ENCODE assay signal across 8 cellular contexts in genomic region chr19:40403262-40403984, GRCh38. TPM values are rescaled to one million over a fixed set of nuclear protein-coding genes. Genes with fewer than 3 reads are reported as not detected.
DNase-seq lines count a peak whose midpoint lies in the region; ATAC-seq and TF ChIP-seq lines count a peak whose summit lies in the region.

No MANE protein-coding gene starts in this region.

- peak; percentile 51 to 60 for ATAC-seq in CD4-positive, CD25-positive, alpha-beta regulatory T cell (ENCODE audit: low read depth in 2 of 2)
- ATAC-seq in GM19397 (IDR thresholded peaks at IDR 0.05; ENCODE audit: unreplicated experiment): peak; percentile 67
- peak; percentile 92 for ATAC-seq in PC-3
- peak; percentile 53 to 61 for ATAC-seq in activated T-cell treated with anti-CD3 and anti-CD28 coated beads, Interleukin-2, amount 50 U/mL, for 4 hours
- peak; percentile 70 to 84 (median 74) for ATAC-seq in natural killer cell

- H3K4me2 ChIP-seq in PC-3 (ENCODE audit: low read length): peak overlapping the region; percentile 92

- peak overlapping the region; percentile 67 for H3K4me3 ChIP-seq in CD4-positive, CD25-positive, alpha-beta regulatory T cell (ENCODE audit: low read depth, low read length)
- H3K4me3 ChIP-seq in PC-3 (ENCODE audit: low read length): peak overlapping the region; percentile 73

- no peaks in the 10 kb centered on the region for H3K9me2 ChIP-seq in PC-3 (replicated peaks; ENCODE audit: low read length)

- BruUV-seq in PC-3 (replicated peaks; lab: Mats Ljungman, UMichigan): TSS peak; percentile 95

- H3K27me3 Mint-ChIP-seq in CD4-positive, CD25-positive, alpha-beta regulatory T cell: peaks cover 6% of the 10 kb centered on the region
- H3K27me3 Mint-ChIP-seq in activated T-cell treated with anti-CD3 and anti-CD28 coated beads, Interleukin-2, amount 50 U/mL, for 4 hours (ENCODE audit: low read depth): no peaks in the 10 kb centered on the region
- no peaks in the 10 kb centered on the region for H3K27me3 Mint-ChIP-seq in natural killer cell (ENCODE audit: low read depth in 2 of 2)

- intact Hi-C loops in PC-3 (cut with micrococcal nuclease) (no loop called here), natural killer cell (cut with micrococcal nuclease) (no loop called here)

- peaks cover 12% of the 10 kb centered on the region for H3K36me3 Mint-ChIP-seq in CD4-positive, CD25-positive, alpha-beta regulatory T cell
- H3K36me3 Mint-ChIP-seq in activated T-cell treated with anti-CD3 and anti-CD28 coated beads, Interleukin-2, amount 50 U/mL, for 4 hours (ENCODE audit: insufficient read depth): no peaks in the 10 kb centered on the region
- no peaks in the 10 kb centered on the region for H3K36me3 Mint-ChIP-seq in natural killer cell

- H3K79me2 ChIP-seq in PC-3 (ENCODE audit: low read length): no peaks in the 10 kb centered on the region

- H3K27me3 ChIP-seq in CD4-positive, CD25-positive, alpha-beta regulatory T cell (ENCODE audit: control insufficient read depth, insufficient read depth, low read length): no peaks in the 10 kb centered on the region
- H3K27me3 ChIP-seq in PC-3 (ENCODE audit: low read length): no peaks in the 10 kb centered on the region

- H3K9me3 ChIP-seq in CD4-positive, CD25-positive, alpha-beta regulatory T cell (ENCODE audit: control insufficient read depth in 2 of 2, low read length in 2 of 2): no peaks in the 10 kb centered on the region
- no peaks in the 10 kb centered on the region for H3K9me3 ChIP-seq in PC-3 (ENCODE audit: low read length)

- H3K27ac Mint-ChIP-seq in CD4-positive, CD25-positive, alpha-beta regulatory T cell: peak overlapping the region; percentile 45 to 99 (median 93)
- peak overlapping the region; percentile 79 to 86 for H3K27ac Mint-ChIP-seq in natural killer cell

- H4K20me1 ChIP-seq in PC-3 (ENCODE audit: low read length): no peaks in the 10 kb centered on the region

- peak overlapping the region; percentile 99 for H2AFZ ChIP-seq in PC-3 (ENCODE audit: low read length)

- no peaks in the 10 kb centered on the region for H3F3A ChIP-seq in PC-3 (ENCODE audit: low read length, unreplicated experiment)

- POLR2A ChIA-PET in PC-3 (lab: Charles Lee; ENCODE audit: unreplicated experiment): interaction anchor here (0.8 kb wide), 1 partner anchor 57 kb away, joined by 8 read pairs; no protein-coding TSS in a partner anchor

- H3K4me3 Mint-ChIP-seq in CD4-positive, CD25-positive, alpha-beta regulatory T cell: peak overlapping the region; percentile 81 to 98 (median 94)
- H3K4me3 Mint-ChIP-seq in activated T-cell treated with anti-CD3 and anti-CD28 coated beads, Interleukin-2, amount 50 U/mL, for 4 hours: peak overlapping the region; percentile 87
- H3K4me3 Mint-ChIP-seq in natural killer cell: peak overlapping the region; percentile 97

- CTCF ChIA-PET in PC-3 (lab: Charles Lee): interaction anchor here (0.5 kb wide), 1 partner anchor 17 kb away, joined by 5 read pairs; no protein-coding TSS in a partner anchor

- TF ChIP-seq CTCF in PC-3 (conservative IDR thresholded peaks at IDR 0.05; ENCODE audit: low read depth, low read length): no peak
- TF ChIP-seq CTCF in natural killer cell (IDR thresholded peaks at IDR 0.05): no peak

- DNase-seq in CD4-positive, CD25-positive, alpha-beta regulatory T cell: peak; percentile 57 to 87 (median 75)
- peak; percentile 88 for DNase-seq in HS-27A (ENCODE audit: low read depth)
- peak; percentile 76 for DNase-seq in PC-3
- DNase-seq in activated T-cell treated with anti-CD3 and anti-CD28 coated beads, Interleukin-2, amount 50 U/mL, for 4 hours: peak; percentile 64
- peak; percentile 82 for DNase-seq in fibroblast of gingiva (ENCODE audit: low read depth)
- peak; percentile 76 for DNase-seq in natural killer cell
- peak; percentile 77 for DNase-seq in stimulated activated naive CD4-positive, alpha-beta T cell treated with Interleukin-2 at 50 U/mL for 16 hours (lab: John Stamatoyannopoulos, UW)

- H3K9ac ChIP-seq in PC-3 (ENCODE audit: low read length): peak overlapping the region; percentile 55; the same call in 1 of the 2 replicates

- H3K27ac ChIP-seq in CD4-positive, CD25-positive, alpha-beta regulatory T cell (ENCODE audit: insufficient read depth, low read length, poor library complexity, severe bottlenecking): peak overlapping the region; percentile 60
- H3K27ac ChIP-seq in PC-3 (ENCODE audit: low read length): no peak overlapping the region

- H3K4me1 ChIP-seq in CD4-positive, CD25-positive, alpha-beta regulatory T cell (ENCODE audit: control insufficient read depth, insufficient read depth, low read length, poor library complexity, severe bottlenecking): peaks cover 13% of the 10 kb centered on the region
- peaks cover 4% of the 10 kb centered on the region; the same call in 1 of the 2 replicates for H3K4me1 ChIP-seq in PC-3 (ENCODE audit: insufficient read depth, low read length)

- H3K36me3 ChIP-seq in CD4-positive, CD25-positive, alpha-beta regulatory T cell (ENCODE audit: control insufficient read depth, insufficient read depth, low read length): no peaks in the 10 kb centered on the region
- no peaks in the 10 kb centered on the region for H3K36me3 ChIP-seq in PC-3 (ENCODE audit: low read depth, low read length)

- peaks cover 0 to 46% (median 20%) of the 10 kb centered on the region in 4 donors for H3K4me1 Mint-ChIP-seq in CD4-positive, CD25-positive, alpha-beta regulatory T cell
- peaks cover 22% of the 10 kb centered on the region for H3K4me1 Mint-ChIP-seq in activated T-cell treated with anti-CD3 and anti-CD28 coated beads, Interleukin-2, amount 50 U/mL, for 4 hours (ENCODE audit: low read depth)
- H3K4me1 Mint-ChIP-seq in natural killer cell: peaks cover 16 to 36% of the 10 kb centered on the region in 2 donors

- no peaks in the 10 kb centered on the region for H3K9me3 Mint-ChIP-seq in CD4-positive, CD25-positive, alpha-beta regulatory T cell
- no peaks in the 10 kb centered on the region for H3K9me3 Mint-ChIP-seq in activated T-cell treated with anti-CD3 and anti-CD28 coated beads, Interleukin-2, amount 50 U/mL, for 4 hours
- H3K9me3 Mint-ChIP-seq in natural killer cell: no peaks in the 10 kb centered on the region

RNA-seq across cellular contexts. Expression of gene PRX, which starts 9.8 kb away (rescaled TPM):
- total RNA-seq in CD4-positive, CD25-positive, alpha-beta regulatory T cell: 1.3 TPM
- under 1 TPM in 3 of 4 donors, not detected in 1; 0.08 to 0.55 (median 0.22) TPM for polyA plus RNA-seq in CD4-positive, CD25-positive, alpha-beta regulatory T cell
- 2.2 and 2.7 TPM in 2 replicates for total RNA-seq in PC-3 (2014; rRNA removed)
- under 1 TPM; 0.71 to 0.82 (median 0.79) TPM for total RNA-seq in activated T-cell treated with anti-CD3 and anti-CD28 coated beads, Interleukin-2, amount 50 U/mL, for 4 hours
- total RNA-seq in natural killer cell: 1 to 10 TPM; 2.0 to 3.8 (median 3.7) TPM

RNA-seq across cellular contexts. Expression of gene HIPK4, which starts 13.4 kb away (rescaled TPM):
- not detected for total RNA-seq in CD4-positive, CD25-positive, alpha-beta regulatory T cell
- polyA plus RNA-seq in CD4-positive, CD25-positive, alpha-beta regulatory T cell: not detected
- total RNA-seq in PC-3 (2014; rRNA removed): 0.46 TPM in 1 of 2 replicates, not detected in the other
- total RNA-seq in activated T-cell treated with anti-CD3 and anti-CD28 coated beads, Interleukin-2, amount 50 U/mL, for 4 hours: under 1 TPM in 1 of 3 donors, not detected in 2; 0.08 TPM
- total RNA-seq in natural killer cell: under 1 TPM in 2 of 3 donors, not detected in 1; 0.14 to 0.29 TPM

RNA-seq across cellular contexts. Expression of gene SERTAD1, which starts 22.4 kb away (rescaled TPM):
- total RNA-seq in CD4-positive, CD25-positive, alpha-beta regulatory T cell: 17.0 TPM
- polyA plus RNA-seq in CD4-positive, CD25-positive, alpha-beta regulatory T cell: 1 to 10 TPM; 5.5 to 8.5 (median 5.9) TPM
- total RNA-seq in PC-3 (2014; rRNA removed) (16.1 and 16.8 TPM in 2 replicates), natural killer cell (10 to 100 TPM; 31.2 to 53.5 (median 38.7) TPM)
- 10 to 100 TPM; 24.2 to 33.9 (median 33.7) TPM for total RNA-seq in activated T-cell treated with anti-CD3 and anti-CD28 coated beads, Interleukin-2, amount 50 U/mL, for 4 hours

RNA-seq across cellular contexts. Expression of gene SERTAD3, which starts 40.7 kb away (rescaled TPM):
- 19.5 TPM for total RNA-seq in CD4-positive, CD25-positive, alpha-beta regulatory T cell
- 1 to 10 TPM; 3.1 to 7.6 (median 6.3) TPM for polyA plus RNA-seq in CD4-positive, CD25-positive, alpha-beta regulatory T cell
- total RNA-seq in PC-3 (2014; rRNA removed) (7.9 and 12.9 TPM in 2 replicates), natural killer cell (100 to 1,000 TPM in 1 of 3 donors, 10 to 100 TPM in 2; 57.3 to 102 (median 83.3) TPM)
- total RNA-seq in activated T-cell treated with anti-CD3 and anti-CD28 coated beads, Interleukin-2, amount 50 U/mL, for 4 hours: 1 to 10 TPM; 6.4 to 9.5 (median 6.8) TPM

RNA-seq across cellular contexts. Expression of gene PLD3, which starts 54.9 kb away (rescaled TPM):
- total RNA-seq in CD4-positive, CD25-positive, alpha-beta regulatory T cell: 73.7 TPM
- 10 to 100 TPM; 49.2 to 60.8 (median 50.0) TPM for polyA plus RNA-seq in CD4-positive, CD25-positive, alpha-beta regulatory T cell
- total RNA-seq in PC-3 (2014; rRNA removed) (95.4 and 96.1 TPM in 2 replicates), natural killer cell (100 to 1,000 TPM; 107 to 140 (median 109) TPM)
- total RNA-seq in activated T-cell treated with anti-CD3 and anti-CD28 coated beads, Interleukin-2, amount 50 U/mL, for 4 hours: 10 to 100 TPM; 28.6 to 38.6 (median 33.4) TPM
